ENCODE assay signal across 11 cellular contexts in genomic region chr21:15754640-15755039, GRCh38. TPM values are rescaled to one million over a fixed set of nuclear protein-coding genes. Genes with fewer than 3 reads are reported as not detected.
DNase-seq lines count a peak whose midpoint lies in the region; ATAC-seq and TF ChIP-seq lines count a peak whose summit lies in the region.
"Had no signal": no experiment of that assay in that cellular context is flagged by ENCODE, and none has a peak within 500 bp of the region (broad histone marks: within the 10 kb centered on the region; RNA-seq: fewer than 3 reads in every experiment).

No MANE protein-coding gene starts in this region.

- intact Hi-C loops in esophagus squamous epithelium (cut with DNase I) = no loop called here
- intact Hi-C loops in activated T-helper 1 cell treated with anti-CD3 and anti-CD28 coated beads, Interleukin-12 subunit alpha, Interleukin-12 subunit beta, Interleukin-2, Interleukin-4 antibody, amounts not matched to agents 30 ng/mL and 10 ng/mL and 1 ng/mL, durations not matched to agents 14 hours and 24 hours and 36 hours (cut with micrococcal nuclease) = no loop called here

- peaks cover 59% of the 10 kb centered on the region for H3K9me3 Mint-ChIP-seq in nephron progenitor cell
- H3K9me3 Mint-ChIP-seq in activated T-helper 1 cell treated with anti-CD3 and anti-CD28 coated beads, Interleukin-12 subunit alpha, Interleukin-12 subunit beta, Interleukin-2, Interleukin-4 antibody, amounts not matched to agents 30 ng/mL and 10 ng/mL and 1 ng/mL, durations not matched to agents 14 hours and 24 hours and 36 hours = peaks cover 12% of the 10 kb centered on the region

- no peak for TF ChIP-seq CTCF in epithelial cell of proximal tubule (conservative IDR thresholded peaks at IDR 0.05; ENCODE audit: low read depth, low read length)
- TF ChIP-seq CTCF in nephron progenitor cell (IDR thresholded peaks at IDR 0.05) = no peak
- TF ChIP-seq CTCF in esophagus squamous epithelium (IDR thresholded peaks at IDR 0.05) = no peak

- H3K27ac ChIP-seq in esophagus squamous epithelium = peak overlapping the region in 1 of 4 donors; percentile 2

- H3K4me3 ChIP-seq in epithelial cell of proximal tubule (ENCODE audit: low read depth, low read length) (peak overlapping the region; percentile 3), esophagus squamous epithelium (no peak overlapping the region)

- peak; percentile 70 for ATAC-seq in GM18909 (IDR thresholded peaks at IDR 0.05; ENCODE audit: poor library complexity, unreplicated experiment)

- H3K36me3 ChIP-seq in esophagus squamous epithelium = no peaks in the 10 kb centered on the region

- no peaks in the 10 kb centered on the region for H3K27me3 ChIP-seq in esophagus squamous epithelium

- TF ChIP-seq POLR2A in esophagus squamous epithelium (IDR thresholded peaks at IDR 0.05) = no peak

- peak; percentile 58 for DNase-seq in NCI-H226
- peak; percentile 87 for DNase-seq in epithelial cell of proximal tubule (ENCODE audit: low read depth)
- no peak for DNase-seq in nephron progenitor cell
- DNase-seq in NCI-H2227 (lab: John Stamatoyannopoulos, UW; ENCODE audit: unreplicated experiment) = no peak
- no peak for DNase-seq in KG1 (lab: John Stamatoyannopoulos, UW)
- no peak for DNase-seq in esophagus squamous epithelium (lab: John Stamatoyannopoulos, UW)
- no peak for DNase-seq in activated T-helper 1 cell treated with anti-CD3 and anti-CD28 coated beads, Interleukin-12 subunit alpha, Interleukin-12 subunit beta, Interleukin-2, Interleukin-4 antibody, amounts not matched to agents 30 ng/mL and 10 ng/mL and 1 ng/mL, durations not matched to agents 14 hours and 24 hours and 36 hours (ENCODE audit: low spot score)
- DNase-seq: activated CD8-positive, alpha-beta memory T cell treated with anti-CD3 and anti-CD28 coated beads for 24 hours; Kasumi-1; NCI-H510A had no signal

- peaks cover 55% of the 10 kb centered on the region for H3K36me3 Mint-ChIP-seq in nephron progenitor cell (ENCODE audit: low read depth)
- H3K36me3 Mint-ChIP-seq in activated T-helper 1 cell treated with anti-CD3 and anti-CD28 coated beads, Interleukin-12 subunit alpha, Interleukin-12 subunit beta, Interleukin-2, Interleukin-4 antibody, amounts not matched to agents 30 ng/mL and 10 ng/mL and 1 ng/mL, durations not matched to agents 14 hours and 24 hours and 36 hours (ENCODE audit: low read depth) = peaks cover 12% of the 10 kb centered on the region

- no peaks in the 10 kb centered on the region for H3K9me3 ChIP-seq in esophagus squamous epithelium

- no peak overlapping the region for H3K4me3 Mint-ChIP-seq in nephron progenitor cell
- no peak overlapping the region for H3K4me3 Mint-ChIP-seq in activated T-helper 1 cell treated with anti-CD3 and anti-CD28 coated beads, Interleukin-12 subunit alpha, Interleukin-12 subunit beta, Interleukin-2, Interleukin-4 antibody, amounts not matched to agents 30 ng/mL and 10 ng/mL and 1 ng/mL, durations not matched to agents 14 hours and 24 hours and 36 hours

- H3K27ac Mint-ChIP-seq in nephron progenitor cell = peak overlapping the region; percentile 18
- H3K27ac Mint-ChIP-seq in activated T-helper 1 cell treated with anti-CD3 and anti-CD28 coated beads, Interleukin-12 subunit alpha, Interleukin-12 subunit beta, Interleukin-2, Interleukin-4 antibody, amounts not matched to agents 30 ng/mL and 10 ng/mL and 1 ng/mL, durations not matched to agents 14 hours and 24 hours and 36 hours = no peak overlapping the region

- WGBS in esophagus squamous epithelium, 2 donors = 16 to 33% methylated on average over 1 of the region's 1 CpG

- H3K27me3 Mint-ChIP-seq in nephron progenitor cell (ENCODE audit: low read depth, poor library complexity) = no peaks in the 10 kb centered on the region
- H3K27me3 Mint-ChIP-seq in activated T-helper 1 cell treated with anti-CD3 and anti-CD28 coated beads, Interleukin-12 subunit alpha, Interleukin-12 subunit beta, Interleukin-2, Interleukin-4 antibody, amounts not matched to agents 30 ng/mL and 10 ng/mL and 1 ng/mL, durations not matched to agents 14 hours and 24 hours and 36 hours (ENCODE audit: insufficient read depth) = no peaks in the 10 kb centered on the region

- peaks cover 11 to 69% (median 20%) of the 10 kb centered on the region in 3 donors for H3K4me1 ChIP-seq in esophagus squamous epithelium

- H3K4me1 Mint-ChIP-seq in nephron progenitor cell = peaks cover 9% of the 10 kb centered on the region
- peaks cover 41% of the 10 kb centered on the region for H3K4me1 Mint-ChIP-seq in activated T-helper 1 cell treated with anti-CD3 and anti-CD28 coated beads, Interleukin-12 subunit alpha, Interleukin-12 subunit beta, Interleukin-2, Interleukin-4 antibody, amounts not matched to agents 30 ng/mL and 10 ng/mL and 1 ng/mL, durations not matched to agents 14 hours and 24 hours and 36 hours (ENCODE audit: low read depth)

RNA-seq across cellular contexts. Expression of gene USP25, which starts 24.9 kb away (rescaled TPM):
- total RNA-seq in epithelial cell of proximal tubule = 23.9 and 25.8 TPM in 2 replicates
- 10 to 100 TPM; 17.4 to 42.0 (median 27.5) TPM for total RNA-seq in esophagus squamous epithelium
- total RNA-seq in activated T-helper 1 cell treated with anti-CD3 and anti-CD28 coated beads, Interleukin-12 subunit alpha, Interleukin-12 subunit beta, Interleukin-2, Interleukin-4 antibody, amounts not matched to agents 30 ng/mL and 10 ng/mL and 1 ng/mL, durations not matched to agents 14 hours and 24 hours and 36 hours = 25.6 and 26.8 TPM in 2 replicates

Comparison
In these comparisons a context has a peak if more than half of its experiments do, and no peak if none do; other contexts are left out.
1. DNase-seq: peak in NCI-H226 (single experiment) and epithelial cell of proximal tubule (single experiment); none in nephron progenitor cell (single experiment), NCI-H2227 (single experiment), KG1 (single experiment), esophagus squamous epithelium (single experiment) and activated T-helper 1 cell treated with anti-CD3 and anti-CD28 coated beads, Interleukin-12 subunit alpha, Interleukin-12 subunit beta, Interleukin-2, Interleukin-4 antibody, amounts not matched to agents 30 ng/mL and 10 ng/mL and 1 ng/mL, durations not matched to agents 14 hours and 24 hours and 36 hours (single experiment).